16 cellular contexts compared by ENCODE assay signal in genomic region chr6:117446851-117447250, GRCh38. TPM values are rescaled to one million over a fixed set of nuclear protein-coding genes. Genes with fewer than 3 reads are reported as not detected.
"Had no signal": no experiment of that assay in that cellular context is flagged by ENCODE, and none has a peak within 500 bp of the region (broad histone marks: within the 10 kb centered on the region; RNA-seq: fewer than 3 reads in every experiment).

No MANE protein-coding gene starts in this region.

- ATAC-seq: heart left ventricle; pancreas; stimulated activated effector memory CD8-positive, alpha-beta T cell treated with anti-CD3 and anti-CD28 coated beads, Interleukin-12 subunit alpha, Interleukin-12 subunit beta, amount 100 ng/mL, for 72 hours had no signal

- H3K4me3 ChIP-seq: esophagus muscularis mucosa, heart left ventricle, left ventricle myocardium inferior, pancreas had no signal

- H3K36me3 ChIP-seq: esophagus muscularis mucosa, heart left ventricle, left ventricle myocardium inferior, pancreas had no signal

- H3K4me3 Mint-ChIP-seq: activated B cell treated with CpG ODN at 0.5 μM for 24 hours; activated CD4-positive, alpha-beta T cell treated with anti-CD3 and anti-CD28 coated beads, Interleukin-2, amount 10 ng/mL, durations not matched to agents 24 days and 14 days; neural crest cell; stimulated activated effector memory CD8-positive, alpha-beta T cell treated with anti-CD3 and anti-CD28 coated beads, Interleukin-12 subunit alpha, Interleukin-12 subunit beta, amount 100 ng/mL, for 72 hours; T-helper 1 cell treated with Interleukin-12 subunit alpha and Interleukin-12 subunit beta and Interleukin-4 antibody, amounts not matched to agents 30 μg/mL and 1 μg/mL, for 36 hours had no signal

- H3K36me3 Mint-ChIP-seq: stimulated activated effector memory CD8-positive, alpha-beta T cell treated with anti-CD3 and anti-CD28 coated beads, Interleukin-12 subunit alpha, Interleukin-12 subunit beta, amount 100 ng/mL, for 72 hours had no signal

- DNase-seq: activated B cell treated with CpG ODN at 0.5 μM for 24 hours; activated CD4-positive, alpha-beta T cell treated with anti-CD3 and anti-CD28 coated beads, Interleukin-2, amount 10 ng/mL, durations not matched to agents 24 days and 14 days; activated naive CD4-positive, alpha-beta T cell treated with anti-CD3 and anti-CD28 coated beads, Interleukin-2, amount 50 U/mL, for 16 hours; foreskin melanocyte; heart left ventricle; left ventricle myocardium inferior; pancreas; retina had no signal

- H3K27ac ChIP-seq: esophagus muscularis mucosa, heart left ventricle, left ventricle myocardium inferior, pancreas had no signal

- H3K27me3 ChIP-seq: pancreas had no signal

- H3K27ac Mint-ChIP-seq: activated B cell treated with CpG ODN at 0.5 μM for 24 hours; activated CD4-positive, alpha-beta T cell treated with anti-CD3 and anti-CD28 coated beads, Interleukin-2, amount 10 ng/mL, durations not matched to agents 24 days and 14 days; activated T-helper 2 cell treated with anti-CD3 and anti-CD28 coated beads, Interferon-gamma antibody, Interleukin-2, Interleukin-4, amounts not matched to agents 10 μg/mL and 5 μg/mL and 100 μg/mL, durations not matched to agents 14 hours and 24 hours and 36 hours; stimulated activated effector memory CD8-positive, alpha-beta T cell treated with anti-CD3 and anti-CD28 coated beads, Interleukin-12 subunit alpha, Interleukin-12 subunit beta, amount 100 ng/mL, for 72 hours; T-helper 1 cell treated with Interleukin-12 subunit alpha and Interleukin-12 subunit beta and Interleukin-4 antibody, amounts not matched to agents 30 μg/mL and 1 μg/mL, for 36 hours had no signal

- H3K4me1 Mint-ChIP-seq: activated B cell treated with CpG ODN at 0.5 μM for 24 hours; activated CD4-positive, alpha-beta T cell treated with anti-CD3 and anti-CD28 coated beads, Interleukin-2, amount 10 ng/mL, durations not matched to agents 24 days and 14 days; stimulated activated effector memory CD8-positive, alpha-beta T cell treated with anti-CD3 and anti-CD28 coated beads, Interleukin-12 subunit alpha, Interleukin-12 subunit beta, amount 100 ng/mL, for 72 hours had no signal

- H3K9me3 Mint-ChIP-seq: activated B cell treated with CpG ODN at 0.5 μM for 24 hours; activated CD4-positive, alpha-beta T cell treated with anti-CD3 and anti-CD28 coated beads, Interleukin-2, amount 10 ng/mL, durations not matched to agents 24 days and 14 days; activated T-helper 2 cell treated with anti-CD3 and anti-CD28 coated beads, Interferon-gamma antibody, Interleukin-2, Interleukin-4, amounts not matched to agents 10 μg/mL and 5 μg/mL and 100 μg/mL, durations not matched to agents 14 hours and 24 hours and 36 hours; neural crest cell; stimulated activated effector memory CD8-positive, alpha-beta T cell treated with anti-CD3 and anti-CD28 coated beads, Interleukin-12 subunit alpha, Interleukin-12 subunit beta, amount 100 ng/mL, for 72 hours; T-helper 1 cell treated with Interleukin-12 subunit alpha and Interleukin-12 subunit beta and Interleukin-4 antibody, amounts not matched to agents 30 μg/mL and 1 μg/mL, for 36 hours had no signal

- H3K9me3 ChIP-seq: esophagus muscularis mucosa, heart left ventricle, left ventricle myocardium inferior, pancreas had no signal

RNA-seq across cellular contexts. Expression of gene ROS1, which starts 21.1 kb away (rescaled TPM):
- total RNA-seq: activated B cell treated with CpG ODN at 0.5 μM for 24 hours; activated CD4-positive, alpha-beta T cell treated with anti-CD3 and anti-CD28 coated beads, Interleukin-2, amount 10 ng/mL, durations not matched to agents 24 days and 14 days; activated T-helper 2 cell treated with anti-CD3 and anti-CD28 coated beads, Interferon-gamma antibody, Interleukin-2, Interleukin-4, amounts not matched to agents 10 μg/mL and 5 μg/mL and 100 μg/mL, durations not matched to agents 14 hours and 24 hours and 36 hours; cerebellum; dermis microvascular lymphatic vessel endothelial cell; mesenteric fat pad; neural crest cell had no signal
